In genomic region chr10:5581670-5582566, GRCh38 we compare ENCODE assay signal across 10 cellular contexts. TPM values are rescaled to one million over a fixed set of nuclear protein-coding genes. Genes with fewer than 3 reads are reported as not detected.
DNase-seq lines count a peak whose midpoint lies in the region; ATAC-seq lines count a peak whose summit lies in the region.
"Had no signal": no experiment of that assay in that cellular context is flagged by ENCODE, and none has a peak within 500 bp of the region (broad histone marks: within the 10 kb centered on the region; RNA-seq: fewer than 3 reads in every experiment).

No MANE protein-coding gene starts in this region.

- ATAC-seq in GM18511 (IDR thresholded peaks at IDR 0.05; ENCODE audit: unreplicated experiment) (peak; percentile 65), GM21528 (IDR thresholded peaks at IDR 0.05; ENCODE audit: low FRiP score, unreplicated experiment) (peak; percentile 70), HG03280 (IDR thresholded peaks at IDR 0.05; ENCODE audit: unreplicated experiment) (peak; percentile 47)

- DNase-seq in germinal center (ENCODE audit: low spot score), result peak; percentile 57
- no peak for DNase-seq in SK-N-DZ (ENCODE audit: low spot score)
- DNase-seq in stimulated activated CD8-positive, alpha-beta memory T cell treated with anti-CD3 and anti-CD28 coated beads, Interleukin-4, amount 100 ng/mL, for 48 hours, result no peak
- no peak for DNase-seq in KG1 (lab: John Stamatoyannopoulos, UW)
- no peak for DNase-seq in activated CD4-positive, CD25-positive, alpha-beta regulatory T cell treated with anti-CD3 and anti-CD28 coated beads, Interleukin-2, amount 50 U/mL, for 72 hours
- DNase-seq: dermis blood vessel endothelial cell, NCI-H1092 treated with DMSO at 0.1 percent for 48 hours had no signal

RNA-seq across cellular contexts. Expression of gene CALML3, which starts 57.2 kb away (rescaled TPM):
- polyA plus RNA-seq in SK-N-DZ (2014; cell fraction: cytosol; rRNA removed), result not detected in 2 replicates
- not detected in 2 replicates for polyA plus RNA-seq in SK-N-DZ (2014; cell fraction: nucleus; rRNA removed)
